8 cellular contexts compared by ENCODE assay signal in genomic region chr5:64166201-64166959, GRCh38. TPM values are rescaled to one million over a fixed set of nuclear protein-coding genes. Genes with fewer than 3 reads are reported as not detected.
A peak's percentile ranks its signal among the peaks of the same experiment; 100 is the strongest.
DNase-seq lines count a peak whose midpoint lies in the region; ATAC-seq and TF ChIP-seq lines count a peak whose summit lies in the region.

No MANE protein-coding gene starts in this region.

- H3K9me3 ChIP-seq in mesodermal cell (ENCODE audit: control insufficient read depth, low read length), result no peaks in the 10 kb centered on the region
- no peaks in the 10 kb centered on the region for H3K9me3 ChIP-seq in aorta (ENCODE audit: control insufficient read depth, low read length)

- H3K36me3 ChIP-seq in ACC112 (ENCODE audit: insufficient read depth, low read length) (no peaks in the 10 kb centered on the region), mesodermal cell (ENCODE audit: control insufficient read depth, insufficient read depth, low read length) (no peaks in the 10 kb centered on the region), aorta (ENCODE audit: control insufficient read depth in 1 of 2, insufficient read depth in 2 of 2, low read length in 1 of 2) (no peaks in the 10 kb centered on the region)

- TF ChIP-seq CTCF in dorsolateral prefrontal cortex (IDR thresholded peaks at IDR 0.05 in 54 of 56, conservative IDR thresholded peaks at IDR 0.05 in 2 of 56; ENCODE audit: low read depth in 1 of 56, partially characterized antibody in 56 of 56), result no peak

- no peaks in the 10 kb centered on the region for H3K79me2 ChIP-seq in ACC112 (ENCODE audit: control insufficient read depth, insufficient read depth, low read length, unreplicated experiment)

- H3K27ac ChIP-seq in ACC112 (ENCODE audit: low read depth, low read length) (no peak overlapping the region), dorsolateral prefrontal cortex (peak overlapping the region in 42 of 59 donors; percentile 19 to 84 (median 62)), mesodermal cell (ENCODE audit: low read depth, low read length, severe bottlenecking) (no peak overlapping the region), aorta (ENCODE audit: low read depth in 1 of 2, low read length in 2 of 2) (peak overlapping the region; percentile 47 to 86)

- DNase-seq in dorsolateral prefrontal cortex (peak in 5 of 10 donors; percentile 13 to 43 (median 16)), aorta (peak in 1 of 2 donors; percentile 51), HUDEP-2 (lab: John Stamatoyannopoulos, UW; ENCODE audit: unreplicated experiment in 76 of 76) (no peak), activated T-cell treated with anti-CD3 and anti-CD28 coated beads for 4 hours (no peak), OCI-M1 (lab: John Stamatoyannopoulos, UW) (no peak)

- H3K4me3 ChIP-seq in ACC112 (ENCODE audit: low read depth, low read length) (peak overlapping the region; percentile 85), dorsolateral prefrontal cortex (peak overlapping the region; percentile 44 to 88 (median 74)), mesodermal cell (ENCODE audit: extremely low read depth, insufficient read depth, low read length, poor library complexity, severe bottlenecking) (peak overlapping the region; percentile 74), aorta (ENCODE audit: low read length in 2 of 2) (peak overlapping the region; percentile 69 to 78)

- WGBS in mesodermal cell (ENCODE audit: insufficient coverage in 2 of 2), 2 experiments, result 8 to 38% methylated on average over 8 to 15 of the region's 23 CpGs
- 3 to 7% methylated on average over 23 of the region's 23 CpGs for WGBS in aorta, 2 donors

- H3K27me3 ChIP-seq in ACC112 (ENCODE audit: insufficient read depth, low read length) (peaks cover 35% of the 10 kb centered on the region), dorsolateral prefrontal cortex (peaks cover 0 to 13% (median 0%) of the 10 kb centered on the region in 45 donors), aorta (ENCODE audit: control insufficient read depth in 1 of 2, insufficient read depth in 2 of 2, low read length in 1 of 2) (no peaks in the 10 kb centered on the region)

- ATAC-seq in HG02981 (IDR thresholded peaks at IDR 0.05; ENCODE audit: unreplicated experiment) (peak; percentile 25), aorta (ENCODE audit: low FRiP score) (peak; percentile 56)

- peak overlapping the region; percentile 91 for H2AFZ ChIP-seq in ACC112 (ENCODE audit: low read length, unreplicated experiment)

- intact Hi-C loops in dorsolateral prefrontal cortex (cut with DNase I), result no loop called here
- intact Hi-C loops in aorta (cut with DNase I), result loop anchor here in 1 of 2 donors (10.0 kb wide), 1 partner anchor 338 kb away; the partner anchor contains the start of gene RGS7BP

- H3K4me1 ChIP-seq in ACC112 (ENCODE audit: control insufficient read depth, insufficient read depth, low read length, unreplicated experiment), result no peaks in the 10 kb centered on the region
- H3K4me1 ChIP-seq in mesodermal cell (ENCODE audit: control insufficient read depth, insufficient read depth, low read length, poor library complexity, severe bottlenecking), result no peaks in the 10 kb centered on the region
- H3K4me1 ChIP-seq in aorta (ENCODE audit: control insufficient read depth in 1 of 2, insufficient read depth in 2 of 2, low read length in 2 of 2), result peaks cover 0 to 2% of the 10 kb centered on the region in 2 donors

RNA-seq across cellular contexts. Expression of gene RNF180, which starts 0.7 kb away (rescaled TPM):
- total RNA-seq in dorsolateral prefrontal cortex, result 10 to 100 TPM; 13.2 to 42.6 (median 29.5) TPM
- polyA plus RNA-seq in mesodermal cell (2013, experiment 1 of 2), result 3.8 TPM
- polyA plus RNA-seq in mesodermal cell (2013, experiment 2 of 2), result 3.6 TPM
- 10 to 100 TPM; 29.2 to 44.5 TPM for total RNA-seq in aorta
- 10 to 100 TPM in 1 of 2 donors, 1 to 10 TPM in 1; 6.1 to 10.2 TPM for polyA plus RNA-seq in aorta

Comparison
In these comparisons a context has a peak if more than half of its experiments do, and no peak if none do; other contexts are left out.
1. H3K27ac ChIP-seq: peak in dorsolateral prefrontal cortex (42 of 59) and aorta (2 of 2); none in ACC112 (single experiment) and mesodermal cell (single experiment).
2. Peak in every context shown above with its lines, with median percentiles within 50 percentile points of each other: H3K4me3 ChIP-seq.